ENCODE assay signal across 23 cellular contexts in genomic region chr9:89911721-89912604, GRCh38.
DNase-seq lines count a peak whose midpoint lies in the region; ATAC-seq and TF ChIP-seq lines count a peak whose summit lies in the region.
"Had no signal": no experiment of that assay in that cellular context is flagged by ENCODE, and none has a peak within 500 bp of the region (broad histone marks: within the 10 kb centered on the region; RNA-seq: fewer than 3 reads in every experiment).

No MANE protein-coding gene starts in this region.

- H3K9me2 ChIP-seq in GM23338 (ENCODE audit: insufficient read depth), result peaks cover 9% of the 10 kb centered on the region; the same call in 1 of the 2 replicates

- no peak for TF ChIP-seq EP300 in esophagus muscularis mucosa (IDR thresholded peaks at IDR 0.05)

- H2AFZ ChIP-seq in GM23338, result no peak overlapping the region

- H3F3A ChIP-seq in GM23338 (replicated peaks; ENCODE audit: low read depth), result no peaks in the 10 kb centered on the region

- TF ChIP-seq CTCF in AG10803 (conservative IDR thresholded peaks at IDR 0.05; ENCODE audit: low read length) (no peak), GM23338 (conservative IDR thresholded peaks at IDR 0.05; ENCODE audit: low read depth in 2 of 2) (peak in 1 of 2 experiments; percentile 22; a peak in 1 of 4 replicates), esophagus muscularis mucosa (IDR thresholded peaks at IDR 0.05) (no peak)

- H3K36me3 Mint-ChIP-seq in GM23338 (ENCODE audit: low read depth), result no peaks in the 10 kb centered on the region
- H3K36me3 Mint-ChIP-seq: natural killer cell treated with Interleukin-12 subunit alpha and Interleukin-12 subunit beta and Interleukin-15 and Interleukin-18, amount 100 ng/mL, for 72 hours had no signal

- H3K4me1 Mint-ChIP-seq in GM23338, result peaks cover 17% of the 10 kb centered on the region; the same call in 2 of the 3 replicates
- H3K4me1 Mint-ChIP-seq: B cell, IgD-negative memory B cell had no signal

- H3K4me3 Mint-ChIP-seq in GM23338, result no peak overlapping the region
- H3K4me3 Mint-ChIP-seq: B cell; IgD-negative memory B cell; natural killer cell treated with Interleukin-12 subunit alpha and Interleukin-12 subunit beta and Interleukin-15 and Interleukin-18, amount 100 ng/mL, for 72 hours had no signal

- H3K79me2 ChIP-seq in GM23338 (replicated peaks; ENCODE audit: insufficient read depth), result no peaks in the 10 kb centered on the region

- H3K27ac Mint-ChIP-seq in GM23338, result no peak overlapping the region
- H3K27ac Mint-ChIP-seq: B cell; IgD-negative memory B cell; natural killer cell treated with Interleukin-12 subunit alpha and Interleukin-12 subunit beta and Interleukin-15 and Interleukin-18, amount 100 ng/mL, for 72 hours had no signal

- DNase-seq in AG10803 (ENCODE audit: low read depth) (peak; percentile 61), GM23338 (ENCODE audit: low spot score) (no peak), esophagus muscularis mucosa (ENCODE audit: extremely low spot score) (peak; percentile 91), retina (peak; percentile 25)
- DNase-seq in activated T-cell treated with anti-CD3 and anti-CD28 coated beads, Interleukin-2, amount 50 U/mL, for 1 hour, result no peak
- DNase-seq: activated CD4-positive, alpha-beta T cell treated with anti-CD3 and anti-CD28 coated beads, Interleukin-2, amount 50 U/mL, for 48 hours; activated CD4-positive, CD25-positive, alpha-beta regulatory T cell; amniotic stem cell; DND-41; heart right ventricle; left ventricle myocardium inferior; NCI-H2107; ovary; right lobe of liver; substantia nigra; T-helper 2 cell; uterus had no signal

- peaks cover 7% of the 10 kb centered on the region for H3K27me3 Mint-ChIP-seq in GM23338 (ENCODE audit: insufficient read depth, low read depth, poor library complexity)
- H3K27me3 Mint-ChIP-seq: B cell, IgD-negative memory B cell had no signal

- ATAC-seq in GM23338 (peak; percentile 58), esophagus mucosa (no peak), GM18868 (IDR thresholded peaks at IDR 0.05; ENCODE audit: unreplicated experiment) (no peak)
- ATAC-seq: heart right ventricle, right lobe of liver had no signal

- no peak overlapping the region for H3K27ac ChIP-seq in GM23338 (ENCODE audit: low read depth)
- no peak overlapping the region for H3K27ac ChIP-seq in esophagus muscularis mucosa (replicated peaks in 1 of 4)
- H3K27ac ChIP-seq: heart right ventricle, left ventricle myocardium inferior, ovary, right lobe of liver, SK-N-MC, uterus had no signal

- peaks cover 13% of the 10 kb centered on the region for H3K4me1 ChIP-seq in GM23338 (ENCODE audit: insufficient read depth)
- H3K4me1 ChIP-seq in esophagus muscularis mucosa, result no peaks in the 10 kb centered on the region
- H3K4me1 ChIP-seq: right lobe of liver, uterus had no signal

- no peaks in the 10 kb centered on the region for H3K9me3 ChIP-seq in esophagus muscularis mucosa
- H3K9me3 ChIP-seq: heart right ventricle, left ventricle myocardium inferior, ovary, right lobe of liver, uterus had no signal

- H3K9me3 Mint-ChIP-seq in GM23338, result no peaks in the 10 kb centered on the region
- H3K9me3 Mint-ChIP-seq: IgD-negative memory B cell; natural killer cell treated with Interleukin-12 subunit alpha and Interleukin-12 subunit beta and Interleukin-15 and Interleukin-18, amount 100 ng/mL, for 72 hours had no signal

- no peaks in the 10 kb centered on the region for H4K20me1 ChIP-seq in GM23338 (replicated peaks; ENCODE audit: insufficient read depth)

- TF ChIP-seq POLR2A in esophagus muscularis mucosa (IDR thresholded peaks at IDR 0.05; ENCODE audit: low read depth), result no peak

- H3K36me3 ChIP-seq in GM23338 (ENCODE audit: insufficient read depth) (no peaks in the 10 kb centered on the region), esophagus muscularis mucosa (no peaks in the 10 kb centered on the region)
- H3K36me3 ChIP-seq: heart right ventricle, left ventricle myocardium inferior, ovary, right lobe of liver, uterus had no signal

- H3K4me3 ChIP-seq in AG10803 (ENCODE audit: low read length) (no peak overlapping the region), GM23338 (no peak overlapping the region), esophagus muscularis mucosa (no peak overlapping the region)
- H3K4me3 ChIP-seq: heart right ventricle, left ventricle myocardium inferior, ovary, right lobe of liver, SK-N-MC, uterus had no signal

- no peak overlapping the region for H3K4me2 ChIP-seq in GM23338

- intact Hi-C loops in esophagus muscularis mucosa (cut with DNase I), result no loop called here

- H3K27me3 ChIP-seq in GM23338 (ENCODE audit: insufficient read depth) (no peaks in the 10 kb centered on the region), esophagus muscularis mucosa (no peaks in the 10 kb centered on the region)
- H3K27me3 ChIP-seq: heart right ventricle, ovary, right lobe of liver, uterus had no signal

- WGBS in esophagus muscularis mucosa, result 80% methylated on average over 9 of the region's 9 CpGs

TF ChIP-seq in GM23338, 12 proteins besides CTCF, POLR2A, EP300 and RAD21:
- no peak for TF ChIP-seq ETS1 (IDR thresholded peaks at IDR 0.05)
- no peak for TF ChIP-seq EZH2 (IDR thresholded peaks at IDR 0.05; ENCODE audit: low read depth, unreplicated experiment)
- TF ChIP-seq, protein P1, sequence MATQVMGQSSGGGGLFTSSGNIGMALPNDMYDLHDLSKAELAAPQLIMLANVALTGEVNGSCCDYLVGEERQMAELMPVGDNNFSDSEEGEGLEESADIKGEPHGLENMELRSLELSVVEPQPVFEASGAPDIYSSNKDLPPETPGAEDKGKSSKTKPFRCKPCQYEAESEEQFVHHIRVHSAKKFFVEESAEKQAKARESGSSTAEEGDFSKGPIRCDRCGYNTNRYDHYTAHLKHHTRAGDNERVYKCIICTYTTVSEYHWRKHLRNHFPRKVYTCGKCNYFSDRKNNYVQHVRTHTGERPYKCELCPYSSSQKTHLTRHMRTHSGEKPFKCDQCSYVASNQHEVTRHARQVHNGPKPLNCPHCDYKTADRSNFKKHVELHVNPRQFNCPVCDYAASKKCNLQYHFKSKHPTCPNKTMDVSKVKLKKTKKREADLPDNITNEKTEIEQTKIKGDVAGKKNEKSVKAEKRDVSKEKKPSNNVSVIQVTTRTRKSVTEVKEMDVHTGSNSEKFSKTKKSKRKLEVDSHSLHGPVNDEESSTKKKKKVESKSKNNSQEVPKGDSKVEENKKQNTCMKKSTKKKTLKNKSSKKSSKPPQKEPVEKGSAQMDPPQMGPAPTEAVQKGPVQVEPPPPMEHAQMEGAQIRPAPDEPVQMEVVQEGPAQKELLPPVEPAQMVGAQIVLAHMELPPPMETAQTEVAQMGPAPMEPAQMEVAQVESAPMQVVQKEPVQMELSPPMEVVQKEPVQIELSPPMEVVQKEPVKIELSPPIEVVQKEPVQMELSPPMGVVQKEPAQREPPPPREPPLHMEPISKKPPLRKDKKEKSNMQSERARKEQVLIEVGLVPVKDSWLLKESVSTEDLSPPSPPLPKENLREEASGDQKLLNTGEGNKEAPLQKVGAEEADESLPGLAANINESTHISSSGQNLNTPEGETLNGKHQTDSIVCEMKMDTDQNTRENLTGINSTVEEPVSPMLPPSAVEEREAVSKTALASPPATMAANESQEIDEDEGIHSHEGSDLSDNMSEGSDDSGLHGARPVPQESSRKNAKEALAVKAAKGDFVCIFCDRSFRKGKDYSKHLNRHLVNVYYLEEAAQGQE (IDR thresholded peaks at IDR 0.05; ENCODE audit: unreplicated experiment), result no peak
- no peak for TF ChIP-seq POLR2AphosphoS5 (IDR thresholded peaks at IDR 0.05; ENCODE audit: low read depth)
- TF ChIP-seq CREB1 (CRISPR knock-in tag; IDR thresholded peaks at IDR 0.05; ENCODE audit: low read depth), result no peak
- TF ChIP-seq ZNF331 (CRISPR knock-in tag; IDR thresholded peaks at IDR 0.05; ENCODE audit: low read depth), result no peak
- no peak for TF ChIP-seq ZNF114 (CRISPR knock-in tag; IDR thresholded peaks at IDR 0.05)
- TF ChIP-seq STAT1 (IDR thresholded peaks at IDR 0.05; ENCODE audit: unreplicated experiment), result no peak
TF ChIP-seq in GM23338: peak in this region for 0.

Comparison
In these comparisons a context has a peak if more than half of its experiments do, and no peak if none do; other contexts are left out.
1. DNase-seq: peak in AG10803 (single experiment), esophagus muscularis mucosa (single experiment) and retina (single experiment); none in GM23338 (single experiment) and activated T-cell treated with anti-CD3 and anti-CD28 coated beads, Interleukin-2, amount 50 U/mL, for 1 hour (single experiment).